37 cellular contexts compared by ENCODE assay signal in genomic region chr3:181764544-181764943, GRCh38. TPM values are rescaled to one million over a fixed set of nuclear protein-coding genes. Genes with fewer than 3 reads are reported as not detected.
"Had no signal": no experiment of that assay in that cellular context is flagged by ENCODE, and none has a peak within 500 bp of the region (broad histone marks: within the 10 kb centered on the region; RNA-seq: fewer than 3 reads in every experiment).

No MANE protein-coding gene starts in this region.

- H3K4me1 ChIP-seq: adrenal gland, ascending aorta, body of pancreas, breast epithelium had no signal

- H3K36me3 ChIP-seq: adrenal gland, ascending aorta, brain microvascular endothelial cell, breast epithelium, cardiac muscle cell had no signal

- H3K9me3 ChIP-seq: adrenal gland, ascending aorta, body of pancreas, breast epithelium had no signal

- H3K27ac Mint-ChIP-seq: activated naive CD4-positive, alpha-beta T cell treated with anti-CD3 and anti-CD28 coated beads for 36 hours; activated naive CD4-positive, alpha-beta T cell treated with anti-CD3 and anti-CD28 coated beads, Interleukin-2, amount 10 ng/mL, durations not matched to agents 7 days and 5 days; activated naive CD4-positive, alpha-beta T cell treated with anti-CD3 and anti-CD28 coated beads, Interleukin-2, amount 50 U/mL, for 24 hours; activated naive CD4-positive, alpha-beta T cell treated with anti-CD3 and anti-CD28 coated beads, Interleukin-2, amount 50 U/mL, for 72 hours; activated naive CD8-positive, alpha-beta T cell; activated naive CD8-positive, alpha-beta T cell treated with anti-CD3 and anti-CD28 coated beads for 36 hours; activated naive CD8-positive, alpha-beta T cell treated with anti-CD3 and anti-CD28 coated beads, Interleukin-2, amount 10 ng/mL, durations not matched to agents 7 days and 5 days; activated naive CD8-positive, alpha-beta T cell treated with anti-CD3 and anti-CD28 coated beads, Interleukin-2, amount 50 U/mL, for 24 hours; activated T-cell treated with anti-CD3 and anti-CD28 coated beads, Interleukin-2, amount 50 U/mL, for 72 hours; activated T-helper 1 cell treated with anti-CD3 and anti-CD28 coated beads, Interleukin-12 subunit alpha, Interleukin-12 subunit beta, Interleukin-2, Interleukin-4 antibody, amounts not matched to agents 30 ng/mL and 10 ng/mL and 1 ng/mL, durations not matched to agents 14 hours and 24 hours and 36 hours; activated T-helper 17 cell treated with anti-CD3 and anti-CD28 coated beads, Interleukin-2, amount 50 U/mL, for 72 hours; activated T-helper 2 cell treated with anti-CD3 and anti-CD28 coated beads, Interferon-gamma antibody, Interleukin-2, Interleukin-4, amounts not matched to agents 10 μg/mL and 5 μg/mL and 100 μg/mL, durations not matched to agents 14 hours and 24 hours and 36 hours; brain had no signal

- H3K4me3 ChIP-seq: adrenal gland, ascending aorta, body of pancreas, breast epithelium, cardiac muscle cell had no signal

- H3K27me3 ChIP-seq: adrenal gland, ascending aorta, body of pancreas, brain microvascular endothelial cell, breast epithelium, cardiac muscle cell had no signal

- H3K4me1 Mint-ChIP-seq: activated naive CD4-positive, alpha-beta T cell treated with anti-CD3 and anti-CD28 coated beads, Interleukin-2, amount 10 ng/mL, durations not matched to agents 7 days and 5 days; activated naive CD4-positive, alpha-beta T cell treated with anti-CD3 and anti-CD28 coated beads, Interleukin-2, amount 50 U/mL, for 24 hours; activated naive CD8-positive, alpha-beta T cell treated with anti-CD3 and anti-CD28 coated beads for 36 hours; activated naive CD8-positive, alpha-beta T cell treated with anti-CD3 and anti-CD28 coated beads, Interleukin-2, amount 10 ng/mL, durations not matched to agents 7 days and 5 days; activated naive CD8-positive, alpha-beta T cell treated with anti-CD3 and anti-CD28 coated beads, Interleukin-2, amount 50 U/mL, for 24 hours; activated T-helper 17 cell treated with anti-CD3 and anti-CD28 coated beads, Interleukin-2, amount 50 U/mL, for 72 hours; central memory CD8-positive, alpha-beta T cell had no signal

- DNase-seq: activated effector memory CD4-positive, alpha-beta T cell treated with anti-CD3 and anti-CD28 coated beads, Interleukin-2, amount 50 U/mL, for 16 hours; activated effector memory CD4-positive, alpha-beta T cell treated with Interleukin-2 at 50 U/mL for 16 hours; activated gamma-delta T cell; activated gamma-delta T cell treated with Interleukin-2 at 50 U/mL for 16 hours; activated naive CD4-positive, alpha-beta T cell; activated naive CD4-positive, alpha-beta T cell treated with anti-CD3 and anti-CD28 coated beads for 36 hours; activated naive CD4-positive, alpha-beta T cell treated with anti-CD3 and anti-CD28 coated beads, Interleukin-2, amount 10 ng/mL, durations not matched to agents 7 days and 5 days; activated naive CD4-positive, alpha-beta T cell treated with anti-CD3 and anti-CD28 coated beads, Interleukin-2, amount 50 U/mL, for 16 hours; activated naive CD4-positive, alpha-beta T cell treated with Interleukin-2 at 50 U/mL for 16 hours; activated naive CD8-positive, alpha-beta T cell treated with anti-CD3 and anti-CD28 coated beads for 36 hours; activated naive CD8-positive, alpha-beta T cell treated with anti-CD3 and anti-CD28 coated beads, Interleukin-2, amount 10 ng/mL, durations not matched to agents 7 days and 5 days; activated naive CD8-positive, alpha-beta T cell treated with anti-CD3 and anti-CD28 coated beads, Interleukin-2, amount 50 U/mL, for 24 hours; activated T-cell treated with anti-CD3 and anti-CD28 coated beads, Interleukin-2, amount 50 U/mL, for 4 hours; activated T-cell treated with anti-CD3 and anti-CD28 coated beads, Interleukin-2, amount 50 U/mL, for 48 hours; activated T-cell treated with anti-CD3 and anti-CD28 coated beads, Interleukin-2, amount 50 U/mL, for 72 hours; adrenal gland; amniotic stem cell; amygdala; anterior cingulate cortex; aorta; body of pancreas; brain microvascular endothelial cell; caudate nucleus; central memory CD4-positive, alpha-beta T cell; cerebellar nuclear complex had no signal

- H3K9me3 Mint-ChIP-seq: activated naive CD4-positive, alpha-beta T cell treated with anti-CD3 and anti-CD28 coated beads for 36 hours; activated naive CD4-positive, alpha-beta T cell treated with anti-CD3 and anti-CD28 coated beads, Interleukin-2, amount 10 ng/mL, durations not matched to agents 7 days and 5 days; activated naive CD4-positive, alpha-beta T cell treated with anti-CD3 and anti-CD28 coated beads, Interleukin-2, amount 50 U/mL, for 24 hours; activated naive CD4-positive, alpha-beta T cell treated with anti-CD3 and anti-CD28 coated beads, Interleukin-2, amount 50 U/mL, for 72 hours; activated naive CD8-positive, alpha-beta T cell treated with anti-CD3 and anti-CD28 coated beads for 36 hours; activated naive CD8-positive, alpha-beta T cell treated with anti-CD3 and anti-CD28 coated beads, Interleukin-2, amount 10 ng/mL, durations not matched to agents 7 days and 5 days; activated naive CD8-positive, alpha-beta T cell treated with anti-CD3 and anti-CD28 coated beads, Interleukin-2, amount 50 U/mL, for 24 hours; activated T-cell treated with anti-CD3 and anti-CD28 coated beads, Interleukin-2, amount 50 U/mL, for 4 hours; activated T-helper 1 cell treated with anti-CD3 and anti-CD28 coated beads, Interleukin-12 subunit alpha, Interleukin-12 subunit beta, Interleukin-2, Interleukin-4 antibody, amounts not matched to agents 30 ng/mL and 10 ng/mL and 1 ng/mL, durations not matched to agents 14 hours and 24 hours and 36 hours; activated T-helper 17 cell treated with anti-CD3 and anti-CD28 coated beads, Interleukin-2, amount 50 U/mL, for 72 hours; activated T-helper 2 cell treated with anti-CD3 and anti-CD28 coated beads, Interferon-gamma antibody, Interleukin-2, Interleukin-4, amounts not matched to agents 10 μg/mL and 5 μg/mL and 100 μg/mL, durations not matched to agents 14 hours and 24 hours and 36 hours had no signal

- H3K36me3 Mint-ChIP-seq: activated naive CD4-positive, alpha-beta T cell treated with anti-CD3 and anti-CD28 coated beads, Interleukin-2, amount 10 ng/mL, durations not matched to agents 7 days and 5 days; activated naive CD4-positive, alpha-beta T cell treated with anti-CD3 and anti-CD28 coated beads, Interleukin-2, amount 50 U/mL, for 24 hours; activated naive CD4-positive, alpha-beta T cell treated with anti-CD3 and anti-CD28 coated beads, Interleukin-2, amount 50 U/mL, for 72 hours; activated naive CD8-positive, alpha-beta T cell; activated naive CD8-positive, alpha-beta T cell treated with anti-CD3 and anti-CD28 coated beads for 36 hours; activated naive CD8-positive, alpha-beta T cell treated with anti-CD3 and anti-CD28 coated beads, Interleukin-2, amount 10 ng/mL, durations not matched to agents 7 days and 5 days; brain had no signal

- ATAC-seq: activated naive CD4-positive, alpha-beta T cell treated with anti-CD3 and anti-CD28 coated beads, Interleukin-2, amount 50 U/mL, for 72 hours; activated naive CD8-positive, alpha-beta T cell treated with anti-CD3 and anti-CD28 coated beads, Interleukin-2, amount 50 U/mL, for 24 hours; activated T-cell treated with anti-CD3 and anti-CD28 coated beads, Interleukin-2, amount 50 U/mL, for 4 hours; activated T-cell treated with anti-CD3 and anti-CD28 coated beads, Interleukin-2, amount 50 U/mL, for 72 hours; activated T-helper 17 cell treated with anti-CD3 and anti-CD28 coated beads, Interleukin-2, amount 50 U/mL, for 72 hours; body of pancreas had no signal

- H3K27ac ChIP-seq: adrenal gland, ascending aorta, body of pancreas, brain microvascular endothelial cell, breast epithelium, cardiac muscle cell had no signal

- H3K27me3 Mint-ChIP-seq: activated naive CD4-positive, alpha-beta T cell treated with anti-CD3 and anti-CD28 coated beads, Interleukin-2, amount 10 ng/mL, durations not matched to agents 7 days and 5 days; activated naive CD4-positive, alpha-beta T cell treated with anti-CD3 and anti-CD28 coated beads, Interleukin-2, amount 50 U/mL, for 24 hours; activated naive CD8-positive, alpha-beta T cell; activated naive CD8-positive, alpha-beta T cell treated with anti-CD3 and anti-CD28 coated beads, Interleukin-2, amount 10 ng/mL, durations not matched to agents 7 days and 5 days; activated naive CD8-positive, alpha-beta T cell treated with anti-CD3 and anti-CD28 coated beads, Interleukin-2, amount 50 U/mL, for 24 hours; activated T-helper 17 cell treated with anti-CD3 and anti-CD28 coated beads, Interleukin-2, amount 50 U/mL, for 72 hours; central memory CD8-positive, alpha-beta T cell had no signal

- H3K4me3 Mint-ChIP-seq: activated naive CD4-positive, alpha-beta T cell treated with anti-CD3 and anti-CD28 coated beads for 36 hours; activated naive CD4-positive, alpha-beta T cell treated with anti-CD3 and anti-CD28 coated beads, Interleukin-2, amount 10 ng/mL, durations not matched to agents 7 days and 5 days; activated naive CD4-positive, alpha-beta T cell treated with anti-CD3 and anti-CD28 coated beads, Interleukin-2, amount 50 U/mL, for 24 hours; activated naive CD8-positive, alpha-beta T cell; activated naive CD8-positive, alpha-beta T cell treated with anti-CD3 and anti-CD28 coated beads for 36 hours; activated naive CD8-positive, alpha-beta T cell treated with anti-CD3 and anti-CD28 coated beads, Interleukin-2, amount 10 ng/mL, durations not matched to agents 7 days and 5 days; activated naive CD8-positive, alpha-beta T cell treated with anti-CD3 and anti-CD28 coated beads, Interleukin-2, amount 50 U/mL, for 24 hours; activated T-cell treated with anti-CD3 and anti-CD28 coated beads, Interleukin-2, amount 50 U/mL, for 4 hours; activated T-cell treated with anti-CD3 and anti-CD28 coated beads, Interleukin-2, amount 50 U/mL, for 72 hours; activated T-helper 1 cell treated with anti-CD3 and anti-CD28 coated beads, Interleukin-12 subunit alpha, Interleukin-12 subunit beta, Interleukin-2, Interleukin-4 antibody, amounts not matched to agents 30 ng/mL and 10 ng/mL and 1 ng/mL, durations not matched to agents 14 hours and 24 hours and 36 hours; activated T-helper 17 cell treated with anti-CD3 and anti-CD28 coated beads, Interleukin-2, amount 50 U/mL, for 72 hours; brain; central memory CD8-positive, alpha-beta T cell had no signal

RNA-seq across cellular contexts. Expression of gene SOX2, which starts 52.8 kb away (rescaled TPM):
- total RNA-seq: activated naive CD4-positive, alpha-beta T cell treated with anti-CD3 and anti-CD28 coated beads for 36 hours; activated naive CD8-positive, alpha-beta T cell treated with anti-CD3 and anti-CD28 coated beads for 36 hours; activated naive CD8-positive, alpha-beta T cell treated with anti-CD3 and anti-CD28 coated beads, Interleukin-2, amount 10 ng/mL, durations not matched to agents 7 days and 5 days; activated T-helper 2 cell treated with anti-CD3 and anti-CD28 coated beads, Interferon-gamma antibody, Interleukin-2, Interleukin-4, amounts not matched to agents 10 μg/mL and 5 μg/mL and 100 μg/mL, durations not matched to agents 14 hours and 24 hours and 36 hours; cardiac septum had no signal
